ENCODE assay signal across 8 cellular contexts in the genomic region with DNA sequence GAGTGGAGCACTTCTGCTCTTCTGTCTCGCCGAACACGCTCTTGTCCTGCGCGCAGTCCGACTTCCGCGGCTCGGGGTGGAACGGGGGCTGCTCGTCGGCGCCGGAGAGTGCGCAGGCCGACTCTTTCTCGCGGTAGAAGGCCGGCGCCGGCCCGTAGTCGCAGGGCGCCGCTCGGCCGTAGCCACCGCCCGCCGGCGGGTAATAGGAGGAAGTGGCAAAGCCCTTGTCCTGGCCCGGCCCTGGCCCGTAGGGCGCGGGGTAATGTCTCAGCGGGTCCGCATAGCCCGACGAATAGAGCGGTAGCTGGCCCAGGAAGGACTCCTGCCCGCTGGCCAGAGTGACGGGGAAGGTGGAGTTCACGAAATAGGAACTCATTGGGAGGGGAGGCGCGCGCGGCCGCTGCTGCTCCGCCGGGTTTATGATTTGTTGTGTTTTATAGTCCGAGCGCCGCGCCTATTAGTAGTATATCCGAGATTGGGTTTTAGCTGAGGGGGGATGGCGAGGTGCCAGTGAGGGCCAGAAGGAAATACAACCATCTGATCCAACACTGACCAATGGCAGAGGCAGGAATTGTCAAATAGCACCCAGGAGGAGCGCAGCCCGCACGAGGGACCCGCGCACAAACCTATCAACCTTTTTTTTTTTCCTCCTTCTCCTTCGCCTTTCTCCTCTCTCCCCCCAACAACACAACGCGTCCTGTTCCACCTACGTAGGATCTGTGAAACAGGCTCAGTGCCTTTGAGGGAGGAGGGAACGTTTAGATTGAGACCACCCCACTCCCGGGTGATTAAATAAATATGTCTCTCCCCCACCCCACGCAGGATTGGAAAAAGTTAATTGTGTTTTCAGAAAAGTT. TPM values are rescaled to one million over a fixed set of nuclear protein-coding genes. Genes with fewer than 3 reads are reported as not detected.
A peak's percentile ranks its signal among the peaks of the same experiment; 100 is the strongest.
DNase-seq lines count a peak whose midpoint lies in the region; ATAC-seq and TF ChIP-seq lines count a peak whose summit lies in the region.

No MANE protein-coding gene starts in this region.

- peak overlapping the region; percentile 83 for H3K9ac ChIP-seq in OCI-LY3 (ENCODE audit: low read length)

- H3K9me3 ChIP-seq in OCI-LY3 (ENCODE audit: insufficient read depth, low read length) (no peaks in the 10 kb centered on the region), mononuclear cell (ENCODE audit: low read depth, low read length) (no peaks in the 10 kb centered on the region), aorta (ENCODE audit: control insufficient read depth, low read length) (no peaks in the 10 kb centered on the region)

- H3K4me2 ChIP-seq in OCI-LY3 (ENCODE audit: low read length), result peak overlapping the region; percentile 85

- no peak for TF ChIP-seq CTCF in OCI-LY3 (IDR thresholded peaks at IDR 0.05; ENCODE audit: low read depth, low read length)

- 1 to 2% methylated on average over 66 to 68 of the region's 68 CpGs for WGBS in aorta, 2 donors

- H3K36me3 ChIP-seq in OCI-LY3 (replicated peaks; ENCODE audit: low read depth, low read length) (no peaks in the 10 kb centered on the region), aorta (ENCODE audit: control insufficient read depth in 1 of 2, insufficient read depth in 2 of 2, low read length in 1 of 2) (no peaks in the 10 kb centered on the region)

- H3K4me3 ChIP-seq in OCI-LY3 (ENCODE audit: low read length) (peak overlapping the region; percentile 89), mononuclear cell (ENCODE audit: low read length) (peak overlapping the region; percentile 10), aorta (ENCODE audit: low read length in 2 of 2) (peak overlapping the region in 1 of 2 donors; percentile 54)

- no peak overlapping the region for H3K27ac ChIP-seq in OCI-LY3 (ENCODE audit: low read length)
- no peak overlapping the region for H3K27ac ChIP-seq in aorta (ENCODE audit: low read depth in 1 of 2, low read length in 2 of 2)

- H3K27me3 ChIP-seq in OCI-LY3 (ENCODE audit: low read depth, low read length) (peaks cover 25% of the 10 kb centered on the region), mononuclear cell (ENCODE audit: insufficient read depth, low read length) (peaks cover 95% of the 10 kb centered on the region), aorta (ENCODE audit: control insufficient read depth in 1 of 2, insufficient read depth in 2 of 2, low read length in 1 of 2) (no peaks in the 10 kb centered on the region)

- intact Hi-C loops in aorta (cut with DNase I), result loop anchor here (5.0 to 10.0 kb wide), 2 partner anchors 261 to 573 kb away; no protein-coding TSS in a partner anchor

- H2AFZ ChIP-seq in OCI-LY3 (ENCODE audit: low read depth, low read length), result peak overlapping the region; percentile 91

- H4K20me1 ChIP-seq in OCI-LY3 (ENCODE audit: insufficient read depth, low read length), result no peaks in the 10 kb centered on the region

- H3K4me1 ChIP-seq in OCI-LY3 (ENCODE audit: low read length), result peaks cover 27% of the 10 kb centered on the region
- peaks cover 41% of the 10 kb centered on the region for H3K4me1 ChIP-seq in mononuclear cell (ENCODE audit: insufficient read depth, low read length)
- H3K4me1 ChIP-seq in aorta (ENCODE audit: control insufficient read depth in 1 of 2, insufficient read depth in 2 of 2, low read length in 2 of 2), result no peaks in the 10 kb centered on the region

- H3K79me2 ChIP-seq in OCI-LY3 (ENCODE audit: low read length), result peaks cover 7% of the 10 kb centered on the region; the same call in 1 of the 2 replicates

- peak; percentile 29 to 48 for DNase-seq in SHP77 (lab: John Stamatoyannopoulos, UW)
- DNase-seq in SHP77 treated with DMSO at 0.1 percent for 48 hours (lab: John Stamatoyannopoulos, UW), result no peak
- peak; percentile 42 for DNase-seq in central memory CD4-positive, alpha-beta T cell
- peak; percentile 82 to 90 for DNase-seq in aorta
- DNase-seq in mucosa of gallbladder (ENCODE audit: low spot score), result no peak
- DNase-seq in KG1 (lab: John Stamatoyannopoulos, UW), result no peak

- peak; percentile 55 for ATAC-seq in aorta (ENCODE audit: low FRiP score)

RNA-seq across cellular contexts. Expression of a gene that starts 4.4 kb away (rescaled TPM):
- not detected for total RNA-seq in mononuclear cell
- 1 to 10 TPM; 1.4 to 5.9 TPM for total RNA-seq in aorta
- 1 to 10 TPM in 1 of 2 donors, not detected in 1; 3.6 TPM for polyA plus RNA-seq in aorta
- 0.49 TPM for total RNA-seq in mucosa of gallbladder

RNA-seq across cellular contexts. Expression of a gene that starts 6.8 kb away (rescaled TPM):
- total RNA-seq in mononuclear cell, result not detected
- 10 to 100 TPM in 1 of 2 donors, 1 to 10 TPM in 1; 5.8 to 16.8 TPM for total RNA-seq in aorta
- 1 to 10 TPM; 3.9 to 4.1 TPM for polyA plus RNA-seq in aorta
- total RNA-seq in mucosa of gallbladder, result 2.0 TPM

RNA-seq across cellular contexts. Expression of a gene that starts 8.0 kb away (rescaled TPM):
- total RNA-seq in mononuclear cell, result 0.94 TPM
- 10 to 100 TPM; 20.0 to 62.9 TPM for total RNA-seq in aorta
- 10 to 100 TPM in 1 of 2 donors, 1 to 10 TPM in 1; 2.4 to 30.5 TPM for polyA plus RNA-seq in aorta
- total RNA-seq in mucosa of gallbladder, result 17.2 TPM

RNA-seq across cellular contexts. Expression of a gene that starts 12.8 kb away (rescaled TPM):
- total RNA-seq in mononuclear cell (0.10 TPM), aorta (10 to 100 TPM in 1 of 2 donors, 1 to 10 TPM in 1; 9.1 to 14.1 TPM), mucosa of gallbladder (0.92 TPM)
- polyA plus RNA-seq in aorta, result 10 to 100 TPM; 18.2 to 22.4 TPM

RNA-seq across cellular contexts. Expression of a gene that starts 17.1 kb away (rescaled TPM):
- total RNA-seq in mononuclear cell (0.10 TPM), aorta (1 to 10 TPM; 1.0 to 1.9 TPM), mucosa of gallbladder (not detected)
- polyA plus RNA-seq in aorta, result under 1 TPM in 1 of 2 donors, not detected in 1; 0.31 TPM

Comparison
In these comparisons a context has a peak if more than half of its experiments do, and no peak if none do; other contexts are left out.
1. DNase-seq: peak in SHP77 (2 of 2), central memory CD4-positive, alpha-beta T cell (single experiment) and aorta (2 of 2); none in SHP77 treated with DMSO at 0.1 percent for 48 hours (single experiment), mucosa of gallbladder (single experiment) and KG1 (single experiment).